ENCODE assay signal across 8 cellular contexts in genomic region chr7:101138149-101138870, GRCh38. TPM values are rescaled to one million over a fixed set of nuclear protein-coding genes. Genes with fewer than 3 reads are reported as not detected.
A peak's percentile ranks its signal among the peaks of the same experiment; 100 is the strongest.
DNase-seq lines count a peak whose midpoint lies in the region; ATAC-seq and TF ChIP-seq lines count a peak whose summit lies in the region.

No MANE protein-coding gene starts in this region.

- H3F3A ChIP-seq in SK-N-SH (replicated peaks; ENCODE audit: insufficient read depth), result peaks cover 87% of the 10 kb centered on the region

- H3K4me3 ChIP-seq in BLaER1 treated with 17β-estradiol and CSF1 and Interleukin-3, amounts not matched to agents 10 nM and 100 nM, result peak overlapping the region in 5 of 10 experiments; percentile 15 to 49 (median 39); a peak in 7 of 20 replicates
- H3K4me3 ChIP-seq in SK-N-SH (ENCODE audit: low read depth in 2 of 2, low read length in 1 of 2) (peak overlapping the region; percentile 3 to 4; a peak in 2 of 4 replicates), retinal pigment epithelial cell (ENCODE audit: low read length) (no peak overlapping the region)

- H3K27ac ChIP-seq in BLaER1 treated with 17β-estradiol and CSF1 and Interleukin-3, amounts not matched to agents 10 nM and 100 nM, result peak overlapping the region in 7 of 11 experiments; percentile 3 to 75 (median 58); a peak in 12 of 22 replicates
- peak overlapping the region; percentile 71 to 98 for H3K27ac ChIP-seq in SK-N-SH (ENCODE audit: low read depth in 2 of 2, low read length in 1 of 2)

- no peaks in the 10 kb centered on the region for H3K36me3 ChIP-seq in BLaER1 treated with 17β-estradiol and CSF1 and Interleukin-3, amounts not matched to agents 10 nM and 100 nM
- peaks cover 20 to 42% of the 10 kb centered on the region in 2 experiments for H3K36me3 ChIP-seq in SK-N-SH (replicated peaks in 1 of 2; ENCODE audit: control insufficient read depth in 1 of 2, insufficient read depth in 2 of 2, low read length in 1 of 2)

- no peak overlapping the region for H2AFZ ChIP-seq in SK-N-SH (ENCODE audit: low read depth)

- H3K4me1 Mint-ChIP-seq in activated naive CD4-positive, alpha-beta T cell treated with anti-CD3 and anti-CD28 coated beads, Interleukin-2, amount 50 U/mL, for 24 hours, result peaks cover 68% of the 10 kb centered on the region

- TF ChIP-seq EP300 in Ishikawa (IDR thresholded peaks at IDR 0.05; ENCODE audit: borderline replicate concordance), result peak; percentile 77; the same call in 1 of the 2 replicates
- peak; percentile 75 to 98 for TF ChIP-seq EP300 in SK-N-SH (IDR thresholded peaks at IDR 0.05; ENCODE audit: borderline replicate concordance in 1 of 2, low read depth in 1 of 2, low read length in 1 of 2)

- H3K9me3 ChIP-seq in BLaER1 treated with 17β-estradiol and CSF1 and Interleukin-3, amounts not matched to agents 10 nM and 100 nM (replicated peaks in 1 of 11), result no peaks in the 10 kb centered on the region
- H3K9me3 ChIP-seq in SK-N-SH, result no peaks in the 10 kb centered on the region

- TF ChIP-seq RAD21 in Ishikawa (IDR thresholded peaks at IDR 0.05; ENCODE audit: low read depth) (peak; percentile 64), SK-N-SH (IDR thresholded peaks at IDR 0.05; ENCODE audit: low read length) (peak; percentile 63)

- H4K20me1 ChIP-seq in BLaER1 treated with 17β-estradiol and CSF1 and Interleukin-3, amounts not matched to agents 10 nM and 100 nM, result no peaks in the 10 kb centered on the region; a peak in 1 of 22 replicates
- peaks cover 48% of the 10 kb centered on the region for H4K20me1 ChIP-seq in SK-N-SH (ENCODE audit: insufficient read depth)

- H3K27me3 ChIP-seq in BLaER1 treated with 17β-estradiol and CSF1 and Interleukin-3, amounts not matched to agents 10 nM and 100 nM, result peaks cover 0 to 3% (median 0%) of the 10 kb centered on the region in 11 experiments; a peak in 4 of 22 replicates
- H3K27me3 ChIP-seq in SK-N-SH (ENCODE audit: insufficient read depth), result no peaks in the 10 kb centered on the region

- peak overlapping the region; percentile 52 to 93 (median 73) for H3K4me2 ChIP-seq in BLaER1 treated with 17β-estradiol and CSF1 and Interleukin-3, amounts not matched to agents 10 nM and 100 nM
- peak overlapping the region; percentile 49; the same call in 1 of the 2 replicates for H3K4me2 ChIP-seq in SK-N-SH

- DNase-seq in SK-N-SH (peak; percentile 88), cardiac septum (ENCODE audit: low spot score) (peak; percentile 86), retinal pigment epithelial cell (ENCODE audit: low read depth) (peak; percentile 90), GM19240 (ENCODE audit: insufficient read length, low spot score) (no peak)

- no peaks in the 10 kb centered on the region for H3K9me2 ChIP-seq in SK-N-SH

- no peaks in the 10 kb centered on the region for H3K36me3 Mint-ChIP-seq in activated naive CD4-positive, alpha-beta T cell treated with anti-CD3 and anti-CD28 coated beads, Interleukin-2, amount 50 U/mL, for 24 hours

- no peaks in the 10 kb centered on the region for H3K27me3 Mint-ChIP-seq in activated naive CD4-positive, alpha-beta T cell treated with anti-CD3 and anti-CD28 coated beads, Interleukin-2, amount 50 U/mL, for 24 hours

- TF ChIP-seq CTCF in SK-N-SH (IDR thresholded peaks at IDR 0.05), result peak; percentile 99
- peak; percentile 60 for TF ChIP-seq CTCF in retinal pigment epithelial cell (conservative IDR thresholded peaks at IDR 0.05; ENCODE audit: low read depth, low read length)

- peak overlapping the region in 7 of 11 experiments; percentile 11 to 64 (median 31); a peak in 9 of 22 replicates for H3K9ac ChIP-seq in BLaER1 treated with 17β-estradiol and CSF1 and Interleukin-3, amounts not matched to agents 10 nM and 100 nM
- H3K9ac ChIP-seq in SK-N-SH, result peak overlapping the region; percentile 33; the same call in 1 of the 2 replicates

- peaks cover 64 to 79% (median 77%) of the 10 kb centered on the region in 10 experiments for H3K4me1 ChIP-seq in BLaER1 treated with 17β-estradiol and CSF1 and Interleukin-3, amounts not matched to agents 10 nM and 100 nM
- peaks cover 11 to 24% of the 10 kb centered on the region in 2 experiments; a peak in 3 of 4 replicates for H3K4me1 ChIP-seq in SK-N-SH (ENCODE audit: control insufficient read depth in 1 of 2, insufficient read depth in 2 of 2, low read depth in 1 of 2, low read length in 1 of 2)

- 5% methylated on average over 17 of the region's 17 CpGs for WGBS in SK-N-SH (ENCODE audit: low lambda C conversion rate)

- peak overlapping the region; percentile 92 for H3K27ac Mint-ChIP-seq in activated naive CD4-positive, alpha-beta T cell treated with anti-CD3 and anti-CD28 coated beads, Interleukin-2, amount 50 U/mL, for 24 hours

- intact Hi-C loops in cardiac septum (cut with DNase I), result loop anchor here (1.0 kb wide), 1 partner anchor 43 kb away; no protein-coding TSS in a partner anchor

- ATAC-seq in GM19463 (IDR thresholded peaks at IDR 0.05; ENCODE audit: unreplicated experiment), result peak; percentile 94

- POLR2A ChIA-PET in SK-N-SH (lab: Yijun Ruan, JAX), result interaction anchor here (0.6 to 1.0 kb wide), 2 partner anchors 44 to 709 kb away, joined by 3 read pairs; no protein-coding TSS in a partner anchor

- peak overlapping the region; percentile 76 for H3K4me3 Mint-ChIP-seq in activated naive CD4-positive, alpha-beta T cell treated with anti-CD3 and anti-CD28 coated beads, Interleukin-2, amount 50 U/mL, for 24 hours

- CTCF ChIA-PET in SK-N-SH (lab: Yijun Ruan, JAX), result interaction anchor here (0.6 to 4.7 kb wide), 56 partner anchors 9 to 1059 kb away, joined by 3 to 49 read pairs (median 4); partner anchors contain the start of genes MOGAT3, PLOD3, SERPINE1 and TRIM56

- no peaks in the 10 kb centered on the region for H3K9me3 Mint-ChIP-seq in activated naive CD4-positive, alpha-beta T cell treated with anti-CD3 and anti-CD28 coated beads, Interleukin-2, amount 50 U/mL, for 24 hours

- H3K79me2 ChIP-seq in SK-N-SH (ENCODE audit: insufficient read depth), result 0 out of 2 replicates have a peak, but pooled peaks cover under 1% of the 10 kb centered on the region

TF ChIP-seq in Ishikawa, 13 proteins besides CTCF, POLR2A, EP300 and RAD21 (continues in another document):
- TF ChIP-seq CREB1 (IDR thresholded peaks at IDR 0.05; ENCODE audit: low read depth) (peak; percentile 66), ZBTB7A (IDR thresholded peaks at IDR 0.05; ENCODE audit: low read depth) (peak; percentile 100), NFIC (IDR thresholded peaks at IDR 0.05) (0 out of 2 replicates have a peak, but pooled peaks have one; percentile 18), TCF12 (IDR thresholded peaks at IDR 0.05; ENCODE audit: low read depth) (peak; percentile 85), USF1 (IDR thresholded peaks at IDR 0.05) (peak; percentile 92), CEBPB (IDR thresholded peaks at IDR 0.05) (no peak), FOXM1 (IDR thresholded peaks at IDR 0.05; ENCODE audit: borderline replicate concordance, low read depth) (0 out of 2 replicates have a peak, but pooled peaks have one; percentile 31)

TF ChIP-seq in SK-N-SH, 30 proteins besides CTCF, POLR2A, EP300 and RAD21 (continues in another document):
- TF ChIP-seq TEAD4 (IDR thresholded peaks at IDR 0.05; ENCODE audit: borderline replicate concordance, insufficient read depth), result peak; percentile 83; the same call in 1 of the 2 replicates
- TF ChIP-seq MEF2A (IDR thresholded peaks at IDR 0.05; ENCODE audit: borderline replicate concordance, low read depth), result peak; percentile 64; the same call in 1 of the 2 replicates
- TF ChIP-seq YY1 (IDR thresholded peaks at IDR 0.05; ENCODE audit: low read depth), result no peak
- 0 out of 2 replicates have a peak, but pooled peaks have one; percentile 26 for TF ChIP-seq TAF1 (IDR thresholded peaks at IDR 0.05; ENCODE audit: borderline replicate concordance, low read depth, low read length)
- no peak for TF ChIP-seq RFX5 (IDR thresholded peaks at IDR 0.05; ENCODE audit: low read length)
- peak; percentile 91 for TF ChIP-seq TCF12 (IDR thresholded peaks at IDR 0.05)
- TF ChIP-seq NRF1 (IDR thresholded peaks at IDR 0.05; ENCODE audit: low read depth, low read length), result no peak
- no peak for TF ChIP-seq GATA2 (CRISPR knock-in tag; IDR thresholded peaks at IDR 0.05)
- TF ChIP-seq FOXJ3 (CRISPR knock-in tag; IDR thresholded peaks at IDR 0.05), result no peak
- TF ChIP-seq RCOR1 (IDR thresholded peaks at IDR 0.05; ENCODE audit: low read length), result no peak
- peak; percentile 97 for TF ChIP-seq SIN3A (IDR thresholded peaks at IDR 0.05; ENCODE audit: borderline replicate concordance, low read depth, low read length)
- no peak for TF ChIP-seq IRF3 (IDR thresholded peaks at IDR 0.05; ENCODE audit: low read depth, low read length)

RNA-seq across cellular contexts. Expression of gene SERPINE1, which starts 11.4 kb away (rescaled TPM):
- polyA plus RNA-seq in SK-N-SH (2012; rRNA removed), result 4,174 and 5,753 TPM in 2 replicates
- 2,518 and 3,426 TPM in 2 replicates for polyA plus RNA-seq in SK-N-SH (2012; cell fraction: cytosol; rRNA removed)
- polyA plus RNA-seq in SK-N-SH (2012; cell fraction: nucleus; rRNA removed), result 3,662 and 5,083 TPM in 2 replicates
- 27.2 TPM for total RNA-seq in cardiac septum

RNA-seq across cellular contexts. Expression of gene AP1S1, which starts 16.0 kb away (rescaled TPM):
- polyA plus RNA-seq in SK-N-SH (2012; rRNA removed), result 616 and 704 TPM in 2 replicates
- 481 and 593 TPM in 2 replicates for polyA plus RNA-seq in SK-N-SH (2012; cell fraction: cytosol; rRNA removed)
- polyA plus RNA-seq in SK-N-SH (2012; cell fraction: nucleus; rRNA removed), result 340 and 390 TPM in 2 replicates
- 12.1 TPM for total RNA-seq in cardiac septum

RNA-seq across cellular contexts. Expression of gene VGF, which starts 27.1 kb away (rescaled TPM):
- polyA plus RNA-seq in SK-N-SH (2012; rRNA removed), result 17.4 and 54.3 TPM in 2 replicates
- 48.7 and 59.7 TPM in 2 replicates for polyA plus RNA-seq in SK-N-SH (2012; cell fraction: cytosol; rRNA removed)
- polyA plus RNA-seq in SK-N-SH (2012; cell fraction: nucleus; rRNA removed), result 65.5 and 96.9 TPM in 2 replicates
- total RNA-seq in cardiac septum, result 0.08 TPM

RNA-seq across cellular contexts. Expression of gene NAT16, which starts 41.8 kb away (rescaled TPM):
- 0.64 and 0.68 TPM in 2 replicates for polyA plus RNA-seq in SK-N-SH (2012; rRNA removed)
- 0.51 and 0.62 TPM in 2 replicates for polyA plus RNA-seq in SK-N-SH (2012; cell fraction: cytosol; rRNA removed)
- 3.7 and 7.0 TPM in 2 replicates for polyA plus RNA-seq in SK-N-SH (2012; cell fraction: nucleus; rRNA removed)
- not detected for total RNA-seq in cardiac septum

RNA-seq across cellular contexts. Expression of gene TRIM56, which starts 53.0 kb away (rescaled TPM):
- 2.5 and 2.9 TPM in 2 replicates for polyA plus RNA-seq in SK-N-SH (2012; rRNA removed)
- 2.4 TPM in 2 replicates for polyA plus RNA-seq in SK-N-SH (2012; cell fraction: cytosol; rRNA removed)
- polyA plus RNA-seq in SK-N-SH (2012; cell fraction: nucleus; rRNA removed), result 7.4 and 7.8 TPM in 2 replicates
- total RNA-seq in cardiac septum, result 16.6 TPM
